Comparison of ENCODE assay signal across 26 cellular contexts in genomic region chrX:44020693-44021092, GRCh38. TPM values are rescaled to one million over a fixed set of nuclear protein-coding genes. Genes with fewer than 3 reads are reported as not detected.
DNase-seq lines count a peak whose midpoint lies in the region; ATAC-seq, FAIRE-seq and TF ChIP-seq lines count a peak whose summit lies in the region.
"Had no signal": no experiment of that assay in that cellular context is flagged by ENCODE, and none has a peak within 500 bp of the region (broad histone marks: within the 10 kb centered on the region; RNA-seq: fewer than 3 reads in every experiment).

No MANE protein-coding gene starts in this region.

- peaks cover 4% of the 10 kb centered on the region for H3K4me1 Mint-ChIP-seq in astrocyte (ENCODE audit: low read depth, unreplicated experiment)
- no peaks in the 10 kb centered on the region for H3K4me1 Mint-ChIP-seq in activated CD4-positive, alpha-beta memory T cell treated with anti-CD3 and anti-CD28 coated beads for 36 hours (ENCODE audit: low read depth)
- no peaks in the 10 kb centered on the region for H3K4me1 Mint-ChIP-seq in endothelial cell (ENCODE audit: unreplicated experiment)
- no peaks in the 10 kb centered on the region for H3K4me1 Mint-ChIP-seq in glutamatergic neuron (ENCODE audit: low read depth, unreplicated experiment)
- no peaks in the 10 kb centered on the region for H3K4me1 Mint-ChIP-seq in activated T-cell treated with anti-CD3 and anti-CD28 coated beads, Interleukin-2, amount 50 U/mL, for 72 hours (ENCODE audit: low read depth)

- H3K4me2 ChIP-seq in GM23248 (ENCODE audit: unreplicated experiment) (no peak overlapping the region), astrocyte (ENCODE audit: low read length) (no peak overlapping the region), parathyroid adenoma (ENCODE audit: low read length) (peak overlapping the region; percentile 6)
- H3K4me2 ChIP-seq: A549 had no signal

- CTCF ChIA-PET in activated CD4-positive, alpha-beta memory T cell treated with anti-CD3 and anti-CD28 coated beads for 36 hours (lab: Charles Lee), result no interaction called here

- no peaks in the 10 kb centered on the region for H3K27me3 Mint-ChIP-seq in astrocyte (ENCODE audit: low read depth, unreplicated experiment)
- no peaks in the 10 kb centered on the region for H3K27me3 Mint-ChIP-seq in activated CD4-positive, alpha-beta memory T cell treated with anti-CD3 and anti-CD28 coated beads for 36 hours
- no peaks in the 10 kb centered on the region for H3K27me3 Mint-ChIP-seq in endothelial cell (ENCODE audit: unreplicated experiment)
- no peaks in the 10 kb centered on the region for H3K27me3 Mint-ChIP-seq in glutamatergic neuron (ENCODE audit: unreplicated experiment)
- H3K27me3 Mint-ChIP-seq in activated T-cell treated with anti-CD3 and anti-CD28 coated beads, Interleukin-2, amount 50 U/mL, for 72 hours (ENCODE audit: low read depth), result peaks cover 22% of the 10 kb centered on the region
- H3K27me3 Mint-ChIP-seq: CD4-positive, alpha-beta memory T cell had no signal

- POLR2A ChIA-PET in activated CD4-positive, alpha-beta memory T cell treated with anti-CD3 and anti-CD28 coated beads for 36 hours (lab: Charles Lee), result no interaction called here

- in situ Hi-C loops in GM23248 (cut with MboI), result no loop called here

- H3K4me1 ChIP-seq in GM23248 (ENCODE audit: insufficient read depth) (peaks cover 9% of the 10 kb centered on the region; the same call in 1 of the 2 replicates), astrocyte (ENCODE audit: insufficient read depth, low read length) (no peaks in the 10 kb centered on the region), parathyroid adenoma (peaks cover 3% of the 10 kb centered on the region)
- H3K4me1 ChIP-seq: A549, Caco-2 had no signal

- peaks cover 8% of the 10 kb centered on the region; the same call in 1 of the 2 replicates for H3F3A ChIP-seq in GM23248 (ENCODE audit: insufficient read depth)

- H4K20me1 ChIP-seq in GM23248 (ENCODE audit: insufficient read depth) (no peaks in the 10 kb centered on the region), astrocyte (ENCODE audit: insufficient read depth, low read length) (no peaks in the 10 kb centered on the region)

- 0 out of 2 replicates have a peak overlapping the region, but pooled peaks have one; percentile 3 for H3K27ac ChIP-seq in GM23248
- no peak overlapping the region for H3K27ac ChIP-seq in astrocyte (ENCODE audit: low read depth, low read length)
- no peak overlapping the region for H3K27ac ChIP-seq in parathyroid adenoma
- H3K27ac ChIP-seq: A549 had no signal

- ATAC-seq in activated T-cell treated with anti-CD3 and anti-CD28 coated beads, Interleukin-2, amount 50 U/mL, for 72 hours (replicated peaks in 1 of 2), result no peak
- ATAC-seq: A549 had no signal

- H3K9me3 ChIP-seq in GM23248 (ENCODE audit: low read depth) (no peaks in the 10 kb centered on the region), astrocyte (ENCODE audit: insufficient read depth, low read depth, low read length) (no peaks in the 10 kb centered on the region), parathyroid adenoma (ENCODE audit: control insufficient read depth, low read length) (no peaks in the 10 kb centered on the region)
- H3K9me3 ChIP-seq: A549, Caco-2 had no signal

- H3K9me3 Mint-ChIP-seq in astrocyte (ENCODE audit: unreplicated experiment) (no peaks in the 10 kb centered on the region), endothelial cell (ENCODE audit: unreplicated experiment) (no peaks in the 10 kb centered on the region), glutamatergic neuron (ENCODE audit: unreplicated experiment) (no peaks in the 10 kb centered on the region)
- no peaks in the 10 kb centered on the region for H3K9me3 Mint-ChIP-seq in activated CD4-positive, alpha-beta memory T cell treated with anti-CD3 and anti-CD28 coated beads for 36 hours
- H3K9me3 Mint-ChIP-seq in activated T-cell treated with anti-CD3 and anti-CD28 coated beads, Interleukin-2, amount 50 U/mL, for 72 hours, result no peaks in the 10 kb centered on the region
- H3K9me3 Mint-ChIP-seq: CD4-positive, alpha-beta memory T cell had no signal

- H3K27me3 ChIP-seq in GM23248 (replicated peaks; ENCODE audit: insufficient read depth), result no peaks in the 10 kb centered on the region
- no peaks in the 10 kb centered on the region for H3K27me3 ChIP-seq in astrocyte (ENCODE audit: insufficient read depth, low read length)
- no peaks in the 10 kb centered on the region for H3K27me3 ChIP-seq in parathyroid adenoma (ENCODE audit: control insufficient read depth, insufficient read depth, low read length)

- intact Hi-C loops in activated CD4-positive, alpha-beta memory T cell treated with anti-CD3 and anti-CD28 coated beads for 36 hours (cut with micrococcal nuclease), result no loop called here

- 13 to 28% methylated on average over 2 of the region's 2 CpGs for WGBS in GM23248 (ENCODE audit: low coverage in 1 of 2, low lambda C conversion rate in 2 of 2, missing lambda C conversion rate in 2 of 2), 2 experiments

- no peaks in the 10 kb centered on the region for H3K36me3 Mint-ChIP-seq in astrocyte (ENCODE audit: low read depth, unreplicated experiment)
- no peaks in the 10 kb centered on the region for H3K36me3 Mint-ChIP-seq in activated CD4-positive, alpha-beta memory T cell treated with anti-CD3 and anti-CD28 coated beads for 36 hours
- H3K36me3 Mint-ChIP-seq in endothelial cell (ENCODE audit: low read depth, unreplicated experiment), result no peaks in the 10 kb centered on the region
- H3K36me3 Mint-ChIP-seq in glutamatergic neuron (ENCODE audit: unreplicated experiment), result no peaks in the 10 kb centered on the region
- no peaks in the 10 kb centered on the region for H3K36me3 Mint-ChIP-seq in activated T-cell treated with anti-CD3 and anti-CD28 coated beads, Interleukin-2, amount 50 U/mL, for 72 hours (ENCODE audit: insufficient read depth in 2 of 2)
- H3K36me3 Mint-ChIP-seq: CD4-positive, alpha-beta memory T cell had no signal

- no peak overlapping the region for H2AFZ ChIP-seq in GM23248
- H2AFZ ChIP-seq in astrocyte (ENCODE audit: low read depth, low read length), result no peak overlapping the region
- no peak overlapping the region for H2AFZ ChIP-seq in parathyroid adenoma

- H3K79me2 ChIP-seq in GM23248 (ENCODE audit: insufficient read depth) (no peaks in the 10 kb centered on the region), astrocyte (ENCODE audit: insufficient read depth, low read length) (no peaks in the 10 kb centered on the region), parathyroid adenoma (no peaks in the 10 kb centered on the region)

- H3K36me3 ChIP-seq in GM23248 (ENCODE audit: low read depth) (no peaks in the 10 kb centered on the region), astrocyte (ENCODE audit: insufficient read depth, low read length) (no peaks in the 10 kb centered on the region), parathyroid adenoma (ENCODE audit: control insufficient read depth, insufficient read depth, low read length) (no peaks in the 10 kb centered on the region)

- no peak overlapping the region for H3K4me3 Mint-ChIP-seq in astrocyte (ENCODE audit: unreplicated experiment)
- H3K4me3 Mint-ChIP-seq in activated CD4-positive, alpha-beta memory T cell treated with anti-CD3 and anti-CD28 coated beads for 36 hours, result no peak overlapping the region
- no peak overlapping the region for H3K4me3 Mint-ChIP-seq in endothelial cell (ENCODE audit: unreplicated experiment)
- H3K4me3 Mint-ChIP-seq in glutamatergic neuron (ENCODE audit: unreplicated experiment), result no peak overlapping the region
- H3K4me3 Mint-ChIP-seq in activated T-cell treated with anti-CD3 and anti-CD28 coated beads, Interleukin-2, amount 50 U/mL, for 72 hours, result no peak overlapping the region
- H3K4me3 Mint-ChIP-seq: CD4-positive, alpha-beta memory T cell had no signal

- H3K27ac Mint-ChIP-seq in astrocyte (ENCODE audit: unreplicated experiment), result no peak overlapping the region
- H3K27ac Mint-ChIP-seq in activated CD4-positive, alpha-beta memory T cell treated with anti-CD3 and anti-CD28 coated beads for 36 hours, result no peak overlapping the region
- H3K27ac Mint-ChIP-seq in endothelial cell (ENCODE audit: unreplicated experiment), result no peak overlapping the region
- H3K27ac Mint-ChIP-seq in glutamatergic neuron (ENCODE audit: unreplicated experiment), result no peak overlapping the region
- H3K27ac Mint-ChIP-seq in activated T-cell treated with anti-CD3 and anti-CD28 coated beads, Interleukin-2, amount 50 U/mL, for 72 hours, result no peak overlapping the region
- H3K27ac Mint-ChIP-seq: CD4-positive, alpha-beta memory T cell had no signal

- H3K9me2 ChIP-seq in GM23248 (ENCODE audit: insufficient read depth), result no peaks in the 10 kb centered on the region

- TF ChIP-seq CTCF in astrocyte (IDR thresholded peaks at IDR 0.05; ENCODE audit: insufficient read depth, low read depth, low read length) (no peak), parathyroid adenoma (IDR thresholded peaks at IDR 0.05) (no peak), endothelial cell (IDR thresholded peaks at IDR 0.05; ENCODE audit: unreplicated experiment) (no peak), glutamatergic neuron (IDR thresholded peaks at IDR 0.05; ENCODE audit: partially characterized antibody, unreplicated experiment) (no peak)

- peak; percentile 99 for FAIRE-seq in astrocyte (lab: Jason Lieb, UNC)
- FAIRE-seq: G401.6 had no signal

- H3K4me3 ChIP-seq in GM23248, result no peak overlapping the region
- H3K4me3 ChIP-seq in astrocyte (ENCODE audit: insufficient read depth, low read depth, low read length), result no peak overlapping the region
- H3K4me3 ChIP-seq in parathyroid adenoma (ENCODE audit: low read depth, low read length), result no peak overlapping the region
- H3K4me3 ChIP-seq: A549 had no signal

- H3K9ac ChIP-seq in GM23248 (no peak overlapping the region), astrocyte (ENCODE audit: low read length) (no peak overlapping the region), parathyroid adenoma (no peak overlapping the region)

- DNase-seq in GM23248, result peak; percentile 22
- no peak for DNase-seq in astrocyte (ENCODE audit: low read depth)
- DNase-seq in foreskin melanocyte, result peak; percentile 41
- DNase-seq in activated CD4-positive, alpha-beta memory T cell treated with anti-CD3 and anti-CD28 coated beads for 36 hours, result no peak
- DNase-seq in endothelial cell (ENCODE audit: low spot score), result no peak
- no peak for DNase-seq in glutamatergic neuron
- DNase-seq in activated T-cell treated with anti-CD3 and anti-CD28 coated beads, Interleukin-2, amount 50 U/mL, for 72 hours, result no peak
- DNase-seq: AML-193; C1 segment of cervical spinal cord; Caco-2; CD4-positive, alpha-beta memory T cell; H7; IMR-90; KG1; MM.1S; NCI-H1417 treated with DMSO at 0.1 percent for 48 hours; NCI-H1694 treated with DMSO at 0.1 percent for 48 hours; NCI-H2081; NCI-H2227 treated with DMSO at 0.1 percent for 48 hours; NCI-H510A; NCI-H69; Right ventricle myocardium superior; RPMI8226 had no signal

RNA-seq across cellular contexts. Expression of gene NDP, which starts 47.5 kb away (rescaled TPM):
- total RNA-seq in GM23248 (2014; rRNA removed; shearing (Covaris generic)), result 0.13 and 0.22 TPM in 2 replicates
- 0.42 and 0.79 TPM in 2 replicates for polyA plus RNA-seq in GM23248 (2016; fragmentation: Nextera tagmentation; extraction: Ambion mirVana)
- not detected in 2 replicates for total RNA-seq in astrocyte
- total RNA-seq in activated CD4-positive, alpha-beta memory T cell treated with anti-CD3 and anti-CD28 coated beads for 36 hours, result not detected
- not detected for total RNA-seq in endothelial cell (ENCODE audit: unreplicated experiment)
- not detected for total RNA-seq in glutamatergic neuron (ENCODE audit: unreplicated experiment)
- total RNA-seq in activated T-cell treated with anti-CD3 and anti-CD28 coated beads, Interleukin-2, amount 50 U/mL, for 72 hours, result not detected
- total RNA-seq: CD4-positive, alpha-beta memory T cell; H7; Right ventricle myocardium superior had no signal
- polyA plus RNA-seq: A549; CD4-positive, alpha-beta memory T cell had no signal

Comparison
In these comparisons a context has a peak if more than half of its experiments do, and no peak if none do; other contexts are left out.
1. DNase-seq: peak in GM23248 (single experiment) and foreskin melanocyte (single experiment); none in astrocyte (single experiment), activated CD4-positive, alpha-beta memory T cell treated with anti-CD3 and anti-CD28 coated beads for 36 hours (single experiment), endothelial cell (single experiment), glutamatergic neuron (single experiment) and activated T-cell treated with anti-CD3 and anti-CD28 coated beads, Interleukin-2, amount 50 U/mL, for 72 hours (0 of 2).